In the genomic region with DNA sequence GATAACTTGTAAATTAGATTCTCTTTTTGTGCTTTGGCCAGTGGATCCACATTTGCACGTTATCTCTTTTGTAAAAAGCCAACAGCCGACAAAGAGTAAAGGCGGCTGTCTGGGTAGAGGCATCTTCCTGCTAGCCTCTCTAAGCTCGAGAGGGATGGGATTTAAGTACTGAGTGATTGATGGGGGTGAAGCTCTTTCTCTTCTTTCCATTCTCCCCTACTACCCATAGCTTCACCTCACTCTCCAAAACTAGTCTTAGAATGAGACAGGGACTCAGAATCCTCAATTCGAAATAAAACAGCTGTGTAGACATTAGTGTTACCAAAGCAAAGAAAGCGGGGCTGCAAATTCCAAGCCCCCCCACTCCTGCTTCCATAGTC, we compare ENCODE assay signal across 8 cellular contexts. TPM values are rescaled to one million over a fixed set of nuclear protein-coding genes. Genes with fewer than 3 reads are reported as not detected.
DNase-seq lines count a peak whose midpoint lies in the region; ATAC-seq and TF ChIP-seq lines count a peak whose summit lies in the region.

No MANE protein-coding gene starts in this region.

- H3K9me3 Mint-ChIP-seq in activated T-cell treated with anti-CD3 and anti-CD28 coated beads, Interleukin-2, amount 50 U/mL, for 72 hours: no peaks in the 10 kb centered on the region

- no peaks in the 10 kb centered on the region for H3K27me3 Mint-ChIP-seq in activated T-cell treated with anti-CD3 and anti-CD28 coated beads, Interleukin-2, amount 50 U/mL, for 72 hours (ENCODE audit: low read depth)

- WGBS in gastroesophageal sphincter (ENCODE audit: low coverage in 1 of 2), 2 donors: 20 to 45% methylated on average over 5 to 6 of the region's 6 CpGs
- WGBS in psoas muscle, 3 donors: 89 to 95% (median 90%) methylated on average over 6 of the region's 6 CpGs

- no peak for TF ChIP-seq EP300 in gastroesophageal sphincter (IDR thresholded peaks at IDR 0.05)

- H3K27ac ChIP-seq in gastroesophageal sphincter (peak overlapping the region; percentile 35 to 95 (median 64)), substantia nigra (ENCODE audit: low read depth, low read length, poor library complexity, severe bottlenecking) (peak overlapping the region; percentile 8), psoas muscle (no peak overlapping the region)

- no peak for TF ChIP-seq POLR2A in gastroesophageal sphincter (IDR thresholded peaks at IDR 0.05)

- intact Hi-C loops in psoas muscle (cut with DNase I): no loop called here

- peaks cover 41% of the 10 kb centered on the region for H3K4me1 Mint-ChIP-seq in activated T-cell treated with anti-CD3 and anti-CD28 coated beads, Interleukin-2, amount 50 U/mL, for 72 hours (ENCODE audit: low read depth)

- H3K27ac Mint-ChIP-seq in activated T-cell treated with anti-CD3 and anti-CD28 coated beads, Interleukin-2, amount 50 U/mL, for 72 hours: no peak overlapping the region

- no peak for ATAC-seq in activated T-cell treated with anti-CD3 and anti-CD28 coated beads, Interleukin-2, amount 50 U/mL, for 72 hours (replicated peaks in 1 of 2)
- ATAC-seq in gastroesophageal sphincter (no peak), psoas muscle (no peak)

- TF ChIP-seq CTCF in gastroesophageal sphincter (IDR thresholded peaks at IDR 0.05) (no peak), psoas muscle (IDR thresholded peaks at IDR 0.05) (no peak)

- peak overlapping the region; percentile 27 to 85 for H3K4me3 ChIP-seq in gastroesophageal sphincter
- H3K4me3 ChIP-seq in psoas muscle: no peak overlapping the region

- peak overlapping the region; percentile 1 to 19 for H3K4me3 Mint-ChIP-seq in activated T-cell treated with anti-CD3 and anti-CD28 coated beads, Interleukin-2, amount 50 U/mL, for 72 hours

- no peaks in the 10 kb centered on the region for H3K9me3 ChIP-seq in gastroesophageal sphincter
- H3K9me3 ChIP-seq in psoas muscle: no peaks in the 10 kb centered on the region

- H3K36me3 ChIP-seq in gastroesophageal sphincter (no peaks in the 10 kb centered on the region), psoas muscle (ENCODE audit: insufficient read depth in 1 of 2, low read depth in 1 of 2) (no peaks in the 10 kb centered on the region)

- H3K4me1 ChIP-seq in gastroesophageal sphincter: peaks cover under 1 to 69% (median 3%) of the 10 kb centered on the region in 3 donors
- peaks cover 9% of the 10 kb centered on the region for H3K4me1 ChIP-seq in psoas muscle

- no peak for DNase-seq in activated T-cell treated with anti-CD3 and anti-CD28 coated beads, Interleukin-2, amount 50 U/mL, for 72 hours
- no peak for DNase-seq in activated T-cell treated with anti-CD3 and anti-CD28 coated beads, Interleukin-2, amount 50 U/mL, for 48 hours
- DNase-seq in SHP77 (lab: John Stamatoyannopoulos, UW) (peak; percentile 47 to 55), substantia nigra (lab: John Stamatoyannopoulos, UW) (no peak), psoas muscle (no peak), hepatic stellate cell (ENCODE audit: low spot score) (no peak)
- DNase-seq in effector CD4-positive, alpha-beta T cell: no peak

- peaks cover 3 to 7% of the 10 kb centered on the region in 2 donors for H3K36me3 Mint-ChIP-seq in activated T-cell treated with anti-CD3 and anti-CD28 coated beads, Interleukin-2, amount 50 U/mL, for 72 hours (ENCODE audit: insufficient read depth in 2 of 2)

- H3K27me3 ChIP-seq in gastroesophageal sphincter (no peaks in the 10 kb centered on the region), psoas muscle (ENCODE audit: insufficient read depth in 3 of 3, low read length in 2 of 3) (peaks cover 0 to 19% (median 5%) of the 10 kb centered on the region in 3 donors)

RNA-seq across cellular contexts. Expression of gene PBX3, which starts 3.5 kb away (rescaled TPM):
- 10 to 100 TPM; 19.7 to 20.6 TPM for total RNA-seq in activated T-cell treated with anti-CD3 and anti-CD28 coated beads, Interleukin-2, amount 50 U/mL, for 72 hours
- total RNA-seq in gastroesophageal sphincter: 10 to 100 TPM; 59.9 to 81.4 (median 71.8) TPM
- 10 to 100 TPM in 1 of 4 donors, 1 to 10 TPM in 3; 4.6 to 12.4 (median 6.9) TPM for total RNA-seq in psoas muscle
- 10 to 100 TPM in 1 of 3 donors, 1 to 10 TPM in 2; 4.2 to 12.7 (median 4.3) TPM for polyA plus RNA-seq in psoas muscle

RNA-seq across cellular contexts. Expression of gene MAPKAP1, which starts 43.6 kb away (rescaled TPM):
- total RNA-seq in activated T-cell treated with anti-CD3 and anti-CD28 coated beads, Interleukin-2, amount 50 U/mL, for 72 hours: 10 to 100 TPM; 42.1 to 42.8 TPM
- 100 to 1,000 TPM in 1 of 4 donors, 10 to 100 TPM in 3; 76.5 to 141 (median 87.5) TPM for total RNA-seq in gastroesophageal sphincter
- 100 to 1,000 TPM in 1 of 4 donors, 10 to 100 TPM in 3; 64.2 to 110 (median 89.9) TPM for total RNA-seq in psoas muscle
- polyA plus RNA-seq in psoas muscle: 100 to 1,000 TPM in 2 of 3 donors, 10 to 100 TPM in 1; 82.5 to 124 (median 119) TPM

Comparison
In these comparisons a context has a peak if more than half of its experiments do, and no peak if none do; other contexts are left out.
1. DNase-seq: peak in SHP77 (2 of 2); none in activated T-cell treated with anti-CD3 and anti-CD28 coated beads, Interleukin-2, amount 50 U/mL, for 72 hours (0 of 2), activated T-cell treated with anti-CD3 and anti-CD28 coated beads, Interleukin-2, amount 50 U/mL, for 48 hours (0 of 2), substantia nigra (0 of 49), effector CD4-positive, alpha-beta T cell (single experiment), psoas muscle (0 of 2) and hepatic stellate cell (single experiment).